ENCODE assay signal across 1 cellular context in the genomic region with DNA sequence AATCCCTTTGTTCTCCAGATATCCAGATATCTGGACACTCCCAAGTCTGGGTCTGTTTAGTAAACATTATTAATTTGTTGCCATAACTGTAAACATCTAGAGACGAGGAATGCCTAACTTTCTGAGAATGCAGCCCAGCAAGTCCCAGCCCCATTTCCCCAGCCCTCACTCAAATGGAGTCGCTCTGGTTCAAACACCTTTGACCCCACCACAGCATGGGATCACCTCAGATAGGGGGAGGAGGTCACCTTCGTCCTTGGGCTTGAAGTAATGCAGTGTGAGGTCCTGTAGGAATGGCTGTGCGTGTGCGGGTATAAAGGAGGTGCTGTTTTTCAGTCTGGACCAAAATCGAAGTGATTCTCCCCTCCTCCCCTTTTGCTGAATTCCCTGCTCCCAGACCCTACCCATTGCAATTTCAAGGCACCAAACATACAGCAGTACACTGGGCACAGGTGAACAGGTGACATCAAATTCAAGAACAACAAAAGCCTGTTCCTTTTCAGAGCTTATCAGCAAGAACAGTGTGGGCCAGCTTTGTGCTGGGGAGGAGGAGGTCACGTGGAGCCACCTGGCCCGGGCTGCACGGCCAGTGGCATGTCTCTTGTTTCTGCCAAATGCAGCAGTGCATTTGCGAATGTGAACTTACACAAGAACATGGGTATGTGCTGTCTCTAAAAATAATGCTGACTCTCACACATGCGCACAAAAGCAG.
TF ChIP-seq lines count a peak whose summit lies in the region.

No MANE protein-coding gene starts in this region.

TF ChIP-seq in WTC11, 78 proteins besides CTCF, POLR2A, EP300 and RAD21 (continued from another document):
- TF ChIP-seq, protein P1, sequence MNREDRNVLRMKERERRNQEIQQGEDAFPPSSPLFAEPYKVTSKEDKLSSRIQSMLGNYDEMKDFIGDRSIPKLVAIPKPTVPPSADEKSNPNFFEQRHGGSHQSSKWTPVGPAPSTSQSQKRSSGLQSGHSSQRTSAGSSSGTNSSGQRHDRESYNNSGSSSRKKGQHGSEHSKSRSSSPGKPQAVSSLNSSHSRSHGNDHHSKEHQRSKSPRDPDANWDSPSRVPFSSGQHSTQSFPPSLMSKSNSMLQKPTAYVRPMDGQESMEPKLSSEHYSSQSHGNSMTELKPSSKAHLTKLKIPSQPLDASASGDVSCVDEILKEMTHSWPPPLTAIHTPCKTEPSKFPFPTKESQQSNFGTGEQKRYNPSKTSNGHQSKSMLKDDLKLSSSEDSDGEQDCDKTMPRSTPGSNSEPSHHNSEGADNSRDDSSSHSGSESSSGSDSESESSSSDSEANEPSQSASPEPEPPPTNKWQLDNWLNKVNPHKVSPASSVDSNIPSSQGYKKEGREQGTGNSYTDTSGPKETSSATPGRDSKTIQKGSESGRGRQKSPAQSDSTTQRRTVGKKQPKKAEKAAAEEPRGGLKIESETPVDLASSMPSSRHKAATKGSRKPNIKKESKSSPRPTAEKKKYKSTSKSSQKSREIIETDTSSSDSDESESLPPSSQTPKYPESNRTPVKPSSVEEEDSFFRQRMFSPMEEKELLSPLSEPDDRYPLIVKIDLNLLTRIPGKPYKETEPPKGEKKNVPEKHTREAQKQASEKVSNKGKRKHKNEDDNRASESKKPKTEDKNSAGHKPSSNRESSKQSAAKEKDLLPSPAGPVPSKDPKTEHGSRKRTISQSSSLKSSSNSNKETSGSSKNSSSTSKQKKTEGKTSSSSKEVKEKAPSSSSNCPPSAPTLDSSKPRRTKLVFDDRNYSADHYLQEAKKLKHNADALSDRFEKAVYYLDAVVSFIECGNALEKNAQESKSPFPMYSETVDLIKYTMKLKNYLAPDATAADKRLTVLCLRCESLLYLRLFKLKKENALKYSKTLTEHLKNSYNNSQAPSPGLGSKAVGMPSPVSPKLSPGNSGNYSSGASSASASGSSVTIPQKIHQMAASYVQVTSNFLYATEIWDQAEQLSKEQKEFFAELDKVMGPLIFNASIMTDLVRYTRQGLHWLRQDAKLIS (CRISPR knock-in tag; IDR thresholded peaks at IDR 0.05; ENCODE audit: borderline replicate concordance): no peak
- TF ChIP-seq, protein P2, sequence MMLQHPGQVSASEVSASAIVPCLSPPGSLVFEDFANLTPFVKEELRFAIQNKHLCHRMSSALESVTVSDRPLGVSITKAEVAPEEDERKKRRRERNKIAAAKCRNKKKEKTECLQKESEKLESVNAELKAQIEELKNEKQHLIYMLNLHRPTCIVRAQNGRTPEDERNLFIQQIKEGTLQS (CRISPR knock-in tag; conservative IDR thresholded peaks at IDR 0.05): no peak
